ENCODE assay signal across 8 cellular contexts in the genomic region with DNA sequence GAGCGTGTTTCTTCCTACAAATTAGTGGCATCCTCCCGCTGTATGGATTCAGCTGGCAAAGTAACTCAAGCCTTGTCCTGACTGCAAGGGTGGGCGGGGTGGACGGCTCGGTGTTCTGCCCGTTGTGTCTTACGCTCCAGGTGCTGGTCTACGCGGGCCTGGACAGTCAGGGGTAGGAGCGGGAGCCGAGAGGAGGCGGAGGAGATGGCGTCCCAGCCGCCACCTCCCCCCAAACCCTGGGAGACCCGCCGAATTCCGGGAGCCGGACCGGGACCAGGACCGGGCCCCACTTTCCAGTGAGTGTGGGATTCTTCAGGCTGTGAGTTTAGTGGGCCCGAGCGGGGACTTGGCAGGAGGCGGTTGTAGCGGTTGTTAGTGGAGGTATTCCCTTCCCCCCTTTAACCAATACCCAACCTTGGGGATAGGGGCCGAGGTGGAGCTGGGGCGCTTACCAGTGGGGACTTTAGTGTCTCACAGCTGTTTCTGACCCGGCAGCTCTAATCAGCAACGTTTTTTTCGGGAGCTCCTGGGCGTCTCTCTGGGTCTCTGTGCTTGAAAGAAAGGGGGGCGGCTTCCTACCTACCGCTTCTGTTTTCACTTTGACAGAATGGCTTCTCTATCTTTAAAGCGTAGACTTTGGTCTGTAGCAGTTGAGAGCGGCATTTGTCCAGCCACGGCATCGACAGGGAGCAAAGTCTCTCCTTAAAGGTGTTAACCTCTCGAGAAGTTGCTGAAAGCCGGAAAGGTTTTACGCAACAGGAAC. TPM values are rescaled to one million over a fixed set of nuclear protein-coding genes. Genes with fewer than 3 reads are reported as not detected.
A peak's percentile ranks its signal among the peaks of the same experiment; 100 is the strongest.
DNase-seq lines count a peak whose midpoint lies in the region; ATAC-seq and TF ChIP-seq lines count a peak whose summit lies in the region.

A gene with protein sequence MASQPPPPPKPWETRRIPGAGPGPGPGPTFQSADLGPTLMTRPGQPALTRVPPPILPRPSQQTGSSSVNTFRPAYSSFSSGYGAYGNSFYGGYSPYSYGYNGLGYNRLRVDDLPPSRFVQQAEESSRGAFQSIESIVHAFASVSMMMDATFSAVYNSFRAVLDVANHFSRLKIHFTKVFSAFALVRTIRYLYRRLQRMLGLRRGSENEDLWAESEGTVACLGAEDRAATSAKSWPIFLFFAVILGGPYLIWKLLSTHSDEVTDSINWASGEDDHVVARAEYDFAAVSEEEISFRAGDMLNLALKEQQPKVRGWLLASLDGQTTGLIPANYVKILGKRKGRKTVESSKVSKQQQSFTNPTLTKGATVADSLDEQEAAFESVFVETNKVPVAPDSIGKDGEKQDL (plus strand): TSS at position 165 of the 763 bp plus-strand sequence. CDS start 40 bp downstream, at position 205.
A gene with protein sequence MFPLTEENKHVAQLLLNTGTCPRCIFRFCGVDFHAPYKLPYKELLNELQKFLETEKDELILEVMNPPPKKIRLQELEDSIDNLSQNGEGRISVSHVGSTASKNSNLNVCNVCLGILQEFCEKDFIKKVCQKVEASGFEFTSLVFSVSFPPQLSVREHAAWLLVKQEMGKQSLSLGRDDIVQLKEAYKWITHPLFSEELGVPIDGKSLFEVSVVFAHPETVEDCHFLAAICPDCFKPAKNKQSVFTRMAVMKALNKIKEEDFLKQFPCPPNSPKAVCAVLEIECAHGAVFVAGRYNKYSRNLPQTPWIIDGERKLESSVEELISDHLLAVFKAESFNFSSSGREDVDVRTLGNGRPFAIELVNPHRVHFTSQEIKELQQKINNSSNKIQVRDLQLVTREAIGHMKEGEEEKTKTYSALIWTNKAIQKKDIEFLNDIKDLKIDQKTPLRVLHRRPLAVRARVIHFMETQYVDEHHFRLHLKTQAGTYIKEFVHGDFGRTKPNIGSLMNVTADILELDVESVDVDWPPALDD (minus strand): TSS at position 700 of the 763 bp plus-strand sequence. CDS start 6,365 bp downstream, outside the sequence.

- H3K9me3 ChIP-seq in BLaER1 treated with 17β-estradiol and CSF1 and Interleukin-3, amounts not matched to agents 10 nM and 100 nM (replicated peaks in 1 of 11): peaks cover 0 to 20% (median 16%) of the 10 kb centered on the region in 11 experiments; a peak in 17 of 22 replicates

- H3K36me3 Mint-ChIP-seq in activated CD8-positive, alpha-beta T cell treated with anti-CD3 and anti-CD28 coated beads for 36 hours (ENCODE audit: low read depth): peaks cover 19% of the 10 kb centered on the region
- H3K36me3 Mint-ChIP-seq in effector memory CD8-positive, alpha-beta T cell (ENCODE audit: insufficient read depth): peaks cover 9% of the 10 kb centered on the region

- no peak within 1 kb of the TSS for H4K8ac ChIP-seq in mesendoderm (ENCODE audit: low read depth, low read length)

- no peak within 1 kb of the TSS for H3K23ac ChIP-seq in mesendoderm (ENCODE audit: low read length)

- H3K9ac ChIP-seq in BLaER1 treated with 17β-estradiol and CSF1 and Interleukin-3, amounts not matched to agents 10 nM and 100 nM: peak within 1 kb of the TSS; percentile 78 to 94 (median 89)
- H3K9ac ChIP-seq in mesendoderm (ENCODE audit: low read length): peak within 1 kb of the TSS; percentile 94

- peak within 1 kb of the TSS; percentile 64 for H2BK5ac ChIP-seq in mesendoderm (ENCODE audit: low read length)

- peak within 1 kb of the TSS; percentile 81 to 94 (median 86) for H3K4me2 ChIP-seq in BLaER1 treated with 17β-estradiol and CSF1 and Interleukin-3, amounts not matched to agents 10 nM and 100 nM
- H3K4me2 ChIP-seq in mesendoderm (ENCODE audit: low read length): peak within 1 kb of the TSS; percentile 95

- H3K4me3 Mint-ChIP-seq in activated CD8-positive, alpha-beta T cell treated with anti-CD3 and anti-CD28 coated beads for 36 hours: peak within 1 kb of the TSS; percentile 97
- H3K4me3 Mint-ChIP-seq in effector memory CD8-positive, alpha-beta T cell: peak within 1 kb of the TSS; percentile 91 to 92

- no CpG with 5 or more reads among the region's 39 CpGs for WGBS in mesendoderm (ENCODE audit: extremely low coverage, insufficient coverage, low lambda C conversion rate)

- intact Hi-C loops in activated CD8-positive, alpha-beta T cell treated with anti-CD3 and anti-CD28 coated beads for 36 hours (cut with micrococcal nuclease): no loop called here

- no peak within 1 kb of the TSS for H3K4ac ChIP-seq in mesendoderm (ENCODE audit: low read depth, low read length)

- peak; percentile 77 for ATAC-seq in GM19025 (IDR thresholded peaks at IDR 0.05; ENCODE audit: low read depth, unreplicated experiment)
- peak; percentile 81 for ATAC-seq in HG03175 (IDR thresholded peaks at IDR 0.05; ENCODE audit: unreplicated experiment)
- ATAC-seq in activated CD8-positive, alpha-beta T cell treated with anti-CD3 and anti-CD28 coated beads for 36 hours: peak; percentile 83
- ATAC-seq in effector memory CD8-positive, alpha-beta T cell (replicated peaks): peak; percentile 80

- H3K79me1 ChIP-seq in mesendoderm (ENCODE audit: low read length): peaks cover 3% of the 10 kb centered on the region

- no peaks in the 10 kb centered on the region for H3K27me3 Mint-ChIP-seq in activated CD8-positive, alpha-beta T cell treated with anti-CD3 and anti-CD28 coated beads for 36 hours
- H3K27me3 Mint-ChIP-seq in effector memory CD8-positive, alpha-beta T cell: no peaks in the 10 kb centered on the region

- no peak within 1 kb of the TSS for H2AK5ac ChIP-seq in mesendoderm (ENCODE audit: low read length)

- H2BK15ac ChIP-seq in mesendoderm (replicated peaks; ENCODE audit: low read depth): no peak within 1 kb of the TSS

- POLR2A ChIA-PET in activated CD8-positive, alpha-beta T cell treated with anti-CD3 and anti-CD28 coated beads for 36 hours (lab: Charles Lee): interaction anchor here (1.2 to 2.1 kb wide), 7 partner anchors 10 to 211 kb away, joined by 3 to 10 read pairs (median 4); a partner anchor contains a TSS

- DNase-seq in NCI-H526 (lab: John Stamatoyannopoulos, UW): peak; percentile 94
- peak; percentile 79 for DNase-seq in activated CD8-positive, alpha-beta T cell treated with anti-CD3 and anti-CD28 coated beads for 36 hours
- DNase-seq in effector memory CD8-positive, alpha-beta T cell: peak in 2 of 3 experiments; percentile 9 to 32
- DNase-seq in mesendoderm: peak; percentile 90
- DNase-seq in stimulated activated CD8-positive, alpha-beta memory T cell treated with anti-CD3 and anti-CD28 coated beads, Interleukin-12 subunit alpha, Interleukin-12 subunit beta, amount 100 ng/mL, for 4 hours (ENCODE audit: low read depth): peak; percentile 45

- TF ChIP-seq CTCF in activated CD8-positive, alpha-beta T cell treated with anti-CD3 and anti-CD28 coated beads for 36 hours (IDR thresholded peaks at IDR 0.05): no peak

- peak within 1 kb of the TSS; percentile 98 for H3K27ac Mint-ChIP-seq in activated CD8-positive, alpha-beta T cell treated with anti-CD3 and anti-CD28 coated beads for 36 hours
- peak within 1 kb of the TSS; percentile 89 to 90 for H3K27ac Mint-ChIP-seq in effector memory CD8-positive, alpha-beta T cell

- no peak within 1 kb of the TSS for H4K5ac ChIP-seq in mesendoderm (ENCODE audit: low read length)

- H3K56ac ChIP-seq in mesendoderm (ENCODE audit: low read length): peak within 1 kb of the TSS; percentile 98

- CTCF ChIA-PET in activated CD8-positive, alpha-beta T cell treated with anti-CD3 and anti-CD28 coated beads for 36 hours (lab: Charles Lee): interaction anchor here (0.9 to 1.4 kb wide), 2 partner anchors 11 to 19 kb away, joined by 5 read pairs; no protein-coding TSS in a partner anchor

- H4K20me1 ChIP-seq in BLaER1 treated with 17β-estradiol and CSF1 and Interleukin-3, amounts not matched to agents 10 nM and 100 nM: peaks cover 0 to 33% (median 10%) of the 10 kb centered on the region in 11 experiments; a peak in 12 of 22 replicates

- H3K27ac ChIP-seq in BLaER1 treated with 17β-estradiol and CSF1 and Interleukin-3, amounts not matched to agents 10 nM and 100 nM: peak within 1 kb of the TSS; percentile 76 to 95 (median 88)
- peak within 1 kb of the TSS; percentile 92 for H3K27ac ChIP-seq in mesendoderm (ENCODE audit: low read depth, low read length)

- H3K9me3 Mint-ChIP-seq in activated CD8-positive, alpha-beta T cell treated with anti-CD3 and anti-CD28 coated beads for 36 hours: peaks cover 3% of the 10 kb centered on the region
- no peaks in the 10 kb centered on the region for H3K9me3 Mint-ChIP-seq in effector memory CD8-positive, alpha-beta T cell

- no peak within 1 kb of the TSS for H2BK120ac ChIP-seq in mesendoderm (ENCODE audit: low read depth, low read length)

- peaks cover 11% of the 10 kb centered on the region for H3K79me2 ChIP-seq in mesendoderm (ENCODE audit: control insufficient read depth, insufficient read depth, low read length)

- peak within 1 kb of the TSS; percentile 80 to 97 (median 88) for H3K4me3 ChIP-seq in BLaER1 treated with 17β-estradiol and CSF1 and Interleukin-3, amounts not matched to agents 10 nM and 100 nM
- H3K4me3 ChIP-seq in mesendoderm (ENCODE audit: low read length): peak within 1 kb of the TSS; percentile 97

- peak within 1 kb of the TSS; percentile 12 for H3K18ac ChIP-seq in mesendoderm (ENCODE audit: low read length)

- no peaks in the 10 kb centered on the region for H3K27me3 ChIP-seq in BLaER1 treated with 17β-estradiol and CSF1 and Interleukin-3, amounts not matched to agents 10 nM and 100 nM
- no peaks in the 10 kb centered on the region for H3K27me3 ChIP-seq in mesendoderm (ENCODE audit: insufficient read depth, low read length, poor library complexity)

- peaks cover 13 to 57% (median 27%) of the 10 kb centered on the region in 10 experiments for H3K4me1 ChIP-seq in BLaER1 treated with 17β-estradiol and CSF1 and Interleukin-3, amounts not matched to agents 10 nM and 100 nM
- no peaks in the 10 kb centered on the region for H3K4me1 ChIP-seq in mesendoderm (ENCODE audit: control insufficient read depth, low read depth, low read length)

- H3K36me3 ChIP-seq in BLaER1 treated with 17β-estradiol and CSF1 and Interleukin-3, amounts not matched to agents 10 nM and 100 nM: peaks cover 22 to 30% (median 25%) of the 10 kb centered on the region in 11 experiments
- H3K36me3 ChIP-seq in mesendoderm (ENCODE audit: control insufficient read depth, insufficient read depth, low read length): no peaks in the 10 kb centered on the region

- peaks cover 39% of the 10 kb centered on the region for H3K4me1 Mint-ChIP-seq in activated CD8-positive, alpha-beta T cell treated with anti-CD3 and anti-CD28 coated beads for 36 hours (ENCODE audit: low read depth)
- H3K4me1 Mint-ChIP-seq in effector memory CD8-positive, alpha-beta T cell (ENCODE audit: low read depth in 2 of 2): peaks cover 16 to 29% of the 10 kb centered on the region in 2 donors

RNA-seq across cellular contexts. Expression of the first gene that starts in this region (rescaled TPM):
- 10 to 100 TPM; 15.5 to 16.8 TPM for total RNA-seq in activated CD8-positive, alpha-beta T cell treated with anti-CD3 and anti-CD28 coated beads for 36 hours
- polyA plus RNA-seq in mesendoderm (2013, experiment 1 of 2): 9.3 TPM
- 9.5 TPM for polyA plus RNA-seq in mesendoderm (2013, experiment 2 of 2)

RNA-seq across cellular contexts. Expression of the second gene that starts in this region (rescaled TPM):
- 1 to 10 TPM; 7.9 to 8.7 TPM for total RNA-seq in activated CD8-positive, alpha-beta T cell treated with anti-CD3 and anti-CD28 coated beads for 36 hours
- 1.6 TPM for polyA plus RNA-seq in mesendoderm (2013, experiment 1 of 2)
- polyA plus RNA-seq in mesendoderm (2013, experiment 2 of 2): 1.6 TPM

Comparison
In these comparisons a context has a peak if more than half of its experiments do, and no peak if none do; other contexts are left out.
1. Peak in every context shown above with its lines: DNase-seq, ATAC-seq, H3K4me3 ChIP-seq and H3K27ac ChIP-seq.
2. DNase-seq: peak in every context shown above with its lines; median percentile 94 in NCI-H526; 90 in mesendoderm; 79 in activated CD8-positive, alpha-beta T cell treated with anti-CD3 and anti-CD28 coated beads for 36 hours; 45 in stimulated activated CD8-positive, alpha-beta memory T cell treated with anti-CD3 and anti-CD28 coated beads, Interleukin-12 subunit alpha, Interleukin-12 subunit beta, amount 100 ng/mL, for 4 hours; 20 in effector memory CD8-positive, alpha-beta T cell.